ENCODE assay signal across 8 cellular contexts in genomic region chr12:65536876-65537661, GRCh38.
A peak's percentile ranks its signal among the peaks of the same experiment; 100 is the strongest.
DNase-seq lines count a peak whose midpoint lies in the region; ATAC-seq and TF ChIP-seq lines count a peak whose summit lies in the region.
"Had no signal": no experiment of that assay in that cellular context is flagged by ENCODE, and none has a peak within 500 bp of the region (broad histone marks: within the 10 kb centered on the region; RNA-seq: fewer than 3 reads in every experiment).

No MANE protein-coding gene starts in this region.

- H3K36me3 ChIP-seq in uterus (no peaks in the 10 kb centered on the region), MM.1S (replicated peaks; ENCODE audit: insufficient read depth, low read length) (no peaks in the 10 kb centered on the region), endodermal cell (ENCODE audit: control insufficient read depth, insufficient read depth, low read length) (no peaks in the 10 kb centered on the region)

- H4K20me1 ChIP-seq in MM.1S (ENCODE audit: insufficient read depth, low read length): no peaks in the 10 kb centered on the region

- TF ChIP-seq POLR2A in uterus (IDR thresholded peaks at IDR 0.05): no peak

- in situ Hi-C loops in astrocyte of the spinal cord (cut with HindIII; ENCODE audit: low sequenced_read_pairs): no loop called here

- DNase-seq in astrocyte of the spinal cord (ENCODE audit: low read depth, low spot score) (peak; percentile 100), islet precursor cell (peak; percentile 86), uterus (peak; percentile 28 to 61), MM.1S (no peak), endodermal cell (no peak)
- no peak for DNase-seq in activated T-cell treated with anti-CD3 and anti-CD28 coated beads, Interleukin-2, amount 50 U/mL, for 48 hours
- DNase-seq: NCI-H2081 had no signal

- H3K4me3 ChIP-seq in astrocyte of the spinal cord (ENCODE audit: low read depth, low read length): no peak overlapping the region
- no peak overlapping the region for H3K4me3 ChIP-seq in uterus
- no peak overlapping the region for H3K4me3 ChIP-seq in MM.1S (ENCODE audit: low read length)
- H3K4me3 ChIP-seq in endodermal cell (ENCODE audit: low read length): no peak overlapping the region

- no peak overlapping the region for H3K4me3 Mint-ChIP-seq in endodermal cell

- no peaks in the 10 kb centered on the region for H3K9me3 ChIP-seq in uterus
- H3K9me3 ChIP-seq in MM.1S (replicated peaks; ENCODE audit: insufficient read depth, low read length): no peaks in the 10 kb centered on the region
- H3K9me3 ChIP-seq in endodermal cell (ENCODE audit: control insufficient read depth, low read length): peaks cover 21% of the 10 kb centered on the region

- no peaks in the 10 kb centered on the region for H3K27me3 Mint-ChIP-seq in endodermal cell (ENCODE audit: insufficient read depth)

- no peaks in the 10 kb centered on the region for H3F3A ChIP-seq in MM.1S (ENCODE audit: insufficient read depth, low read length)

- H3K27ac ChIP-seq in uterus (peak overlapping the region; percentile 48 to 61), MM.1S (ENCODE audit: low read length) (no peak overlapping the region), endodermal cell (ENCODE audit: low read depth, low read length) (no peak overlapping the region)

- no peaks in the 10 kb centered on the region for H3K27me3 ChIP-seq in uterus
- no peaks in the 10 kb centered on the region for H3K27me3 ChIP-seq in MM.1S (replicated peaks; ENCODE audit: insufficient read depth, low read length)
- H3K27me3 ChIP-seq in endodermal cell (ENCODE audit: control insufficient read depth, insufficient read depth, low read length, poor library complexity, severe bottlenecking): no peaks in the 10 kb centered on the region

- 65 to 66% methylated on average over 6 of the region's 6 CpGs for WGBS in endodermal cell (ENCODE audit: insufficient coverage in 1 of 2, insufficient read length in 1 of 2), 2 experiments

- no peaks in the 10 kb centered on the region for H3K4me1 Mint-ChIP-seq in endodermal cell

- intact Hi-C loops in uterus (cut with DNase I; ENCODE audit: low total_unique reads): no loop called here

- no peaks in the 10 kb centered on the region for H3K79me2 ChIP-seq in MM.1S (ENCODE audit: low read length)

- ATAC-seq in HG03025 (IDR thresholded peaks at IDR 0.05; ENCODE audit: low FRiP score, unreplicated experiment): peak; percentile 62

- H3K27ac Mint-ChIP-seq in endodermal cell: no peak overlapping the region

- no peaks in the 10 kb centered on the region for H3K9me2 ChIP-seq in MM.1S (replicated peaks; ENCODE audit: insufficient read depth, low read length)

- H3K36me3 Mint-ChIP-seq in endodermal cell (ENCODE audit: low read depth): no peaks in the 10 kb centered on the region

- peaks cover 21% of the 10 kb centered on the region for H3K9me3 Mint-ChIP-seq in endodermal cell

- no peak overlapping the region for H2AFZ ChIP-seq in MM.1S (ENCODE audit: low read length)

- H3K4me1 ChIP-seq in uterus: peaks cover 0 to 6% of the 10 kb centered on the region in 2 donors
- H3K4me1 ChIP-seq in MM.1S (ENCODE audit: low read length): no peaks in the 10 kb centered on the region
- no peaks in the 10 kb centered on the region for H3K4me1 ChIP-seq in endodermal cell (ENCODE audit: control insufficient read depth, insufficient read depth, low read length)

- H3K9ac ChIP-seq in MM.1S (ENCODE audit: low read length) (no peak overlapping the region), endodermal cell (ENCODE audit: extremely low read depth, low read length, poor library complexity, severe bottlenecking) (no peak overlapping the region)

- TF ChIP-seq CTCF in astrocyte of the spinal cord (IDR thresholded peaks at IDR 0.05; ENCODE audit: low read depth, low read length) (no peak), uterus (IDR thresholded peaks at IDR 0.05) (no peak), MM.1S (IDR thresholded peaks at IDR 0.05; ENCODE audit: low read length) (no peak), endodermal cell (conservative IDR thresholded peaks at IDR 0.05) (no peak)

- no peak overlapping the region for H3K4me2 ChIP-seq in MM.1S (ENCODE audit: low read depth, low read length)

Comparison
In these comparisons a context has a peak if more than half of its experiments do, and no peak if none do; other contexts are left out.
1. DNase-seq: peak in astrocyte of the spinal cord (single experiment), islet precursor cell (single experiment) and uterus (2 of 2); none in MM.1S (single experiment), activated T-cell treated with anti-CD3 and anti-CD28 coated beads, Interleukin-2, amount 50 U/mL, for 48 hours (0 of 2) and endodermal cell (single experiment).
2. H3K27ac ChIP-seq: peak in uterus (2 of 2); none in MM.1S (single experiment) and endodermal cell (single experiment).